ENCODE assay signal across 21 cellular contexts in the genomic region with DNA sequence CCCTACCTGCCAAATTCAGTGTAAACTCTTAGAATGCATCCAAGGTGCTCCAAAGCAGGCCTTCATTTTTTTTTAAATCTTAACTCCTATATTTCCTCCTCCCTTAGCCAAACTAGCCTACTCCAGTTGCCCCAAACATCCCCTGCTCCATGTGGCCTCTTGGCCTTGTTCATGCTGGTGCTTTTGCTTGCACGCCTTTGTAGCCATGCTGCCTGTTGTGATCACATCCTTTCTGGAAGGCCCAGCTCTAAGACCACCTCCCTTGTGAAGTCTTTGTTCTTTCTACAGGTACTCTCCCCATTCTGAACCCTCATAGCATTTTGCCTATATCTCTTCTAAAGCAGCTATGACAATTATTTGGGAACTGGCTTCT.
A peak's percentile ranks its signal among the peaks of the same experiment; 100 is the strongest.
DNase-seq lines count a peak whose midpoint lies in the region; ATAC-seq and TF ChIP-seq lines count a peak whose summit lies in the region.
"Had no signal": no experiment of that assay in that cellular context is flagged by ENCODE, and none has a peak within 500 bp of the region (broad histone marks: within the 10 kb centered on the region; RNA-seq: fewer than 3 reads in every experiment).

No MANE protein-coding gene starts in this region.

- H3K36me3 ChIP-seq in SJCRH30 = no peaks in the 10 kb centered on the region
- H3K36me3 ChIP-seq in gastroesophageal sphincter = no peaks in the 10 kb centered on the region
- H3K36me3 ChIP-seq in subcutaneous abdominal adipose tissue (ENCODE audit: control insufficient read depth in 5 of 5, insufficient read depth in 5 of 5, low read length in 5 of 5) = no peaks in the 10 kb centered on the region
- H3K36me3 ChIP-seq: BLaER1 treated with 17β-estradiol and CSF1 and Interleukin-3, amounts not matched to agents 10 nM and 100 nM; MG63 had no signal

- TF ChIP-seq POLR2A in gastroesophageal sphincter (IDR thresholded peaks at IDR 0.05) = no peak

- H3K27ac ChIP-seq in SJCRH30 (peak overlapping the region; percentile 87; the same call in 1 of the 2 replicates), gastroesophageal sphincter (peak overlapping the region in 3 of 4 donors; percentile 28 to 59 (median 39)), subcutaneous abdominal adipose tissue (ENCODE audit: low read depth, low read length) (peak overlapping the region; percentile 32)
- H3K27ac ChIP-seq: A549; BLaER1 treated with 17β-estradiol and CSF1 and Interleukin-3, amounts not matched to agents 10 nM and 100 nM had no signal

- peaks cover 11% of the 10 kb centered on the region for H3K36me3 Mint-ChIP-seq in nephron progenitor cell (ENCODE audit: low read depth)

- TF ChIP-seq EP300 in gastroesophageal sphincter (IDR thresholded peaks at IDR 0.05) = no peak

- H3K9ac ChIP-seq in subcutaneous abdominal adipose tissue (ENCODE audit: low read length in 5 of 5) = no peak overlapping the region
- H3K9ac ChIP-seq: BLaER1 treated with 17β-estradiol and CSF1 and Interleukin-3, amounts not matched to agents 10 nM and 100 nM had no signal

- H3K4me1 ChIP-seq in SJCRH30 (peaks cover 49% of the 10 kb centered on the region), gastroesophageal sphincter (peaks cover 3 to 13% (median 8%) of the 10 kb centered on the region in 3 donors), subcutaneous abdominal adipose tissue (ENCODE audit: control insufficient read depth in 5 of 5, insufficient read depth in 5 of 5, low read length in 5 of 5) (peaks cover 5 to 27% (median 24%) of the 10 kb centered on the region in 5 donors)
- H3K4me1 ChIP-seq: A549 had no signal

- H3K27me3 Mint-ChIP-seq in nephron progenitor cell (ENCODE audit: low read depth, poor library complexity) = no peaks in the 10 kb centered on the region

- no peak for ATAC-seq in gastroesophageal sphincter
- ATAC-seq in HG03108 (IDR thresholded peaks at IDR 0.05; ENCODE audit: unreplicated experiment) = no peak
- no peak for ATAC-seq in GM21526 (IDR thresholded peaks at IDR 0.05; ENCODE audit: low FRiP score, unreplicated experiment)
- ATAC-seq: A549, GM23338 had no signal

- H3K27ac Mint-ChIP-seq in nephron progenitor cell = peak overlapping the region; percentile 55
- H3K27ac Mint-ChIP-seq: CD4-positive, alpha-beta T cell; GM23338; H9 had no signal

- no peak for TF ChIP-seq CTCF in gastroesophageal sphincter (IDR thresholded peaks at IDR 0.05)
- no peak for TF ChIP-seq CTCF in nephron progenitor cell (IDR thresholded peaks at IDR 0.05)

- H3K4me3 ChIP-seq in SJCRH30 (no peak overlapping the region), gastroesophageal sphincter (no peak overlapping the region), subcutaneous abdominal adipose tissue (ENCODE audit: low read depth in 1 of 5, low read length in 5 of 5) (no peak overlapping the region)
- H3K4me3 ChIP-seq: A549; BLaER1 treated with 17β-estradiol and CSF1 and Interleukin-3, amounts not matched to agents 10 nM and 100 nM; GM23338; MG63 had no signal

- H3K27me3 ChIP-seq in SJCRH30 (no peaks in the 10 kb centered on the region), gastroesophageal sphincter (no peaks in the 10 kb centered on the region), subcutaneous abdominal adipose tissue (ENCODE audit: control insufficient read depth in 5 of 5, insufficient read depth in 4 of 5, low read length in 5 of 5) (no peaks in the 10 kb centered on the region)
- H3K27me3 ChIP-seq: BLaER1 treated with 17β-estradiol and CSF1 and Interleukin-3, amounts not matched to agents 10 nM and 100 nM; MG63 had no signal

- WGBS in gastroesophageal sphincter (ENCODE audit: low coverage in 1 of 2), 2 donors = 82% methylated on average over 1 of the region's 1 CpG; no CpG with 5 or more reads in 1 of the 2 donors

- peaks cover 77% of the 10 kb centered on the region for H3K4me1 Mint-ChIP-seq in nephron progenitor cell

- DNase-seq in SJCRH30 = no peak
- DNase-seq in nephron progenitor cell = no peak
- DNase-seq in activated naive CD4-positive, alpha-beta T cell (lab: John Stamatoyannopoulos, UW) = no peak
- DNase-seq: AML-193; CD4-positive, alpha-beta T cell; COR-L47; H9; KBM-7; MG63; NCI-H1048; NCI-H1417 treated with DMSO at 0.1 percent for 48 hours; NCI-H1694 treated with DMSO at 0.1 percent for 48 hours; NCI-H2081; NCI-H226 had no signal

- H3K4me3 Mint-ChIP-seq in nephron progenitor cell = no peak overlapping the region
- H3K4me3 Mint-ChIP-seq: CD4-positive, alpha-beta T cell; GM23338; H9 had no signal

- H3K9me3 Mint-ChIP-seq in nephron progenitor cell = peaks cover 10% of the 10 kb centered on the region
- H3K9me3 Mint-ChIP-seq: CD4-positive, alpha-beta T cell; GM23338 had no signal

- H3K9me3 ChIP-seq in SJCRH30 (replicated peaks) (no peaks in the 10 kb centered on the region; the same call in 1 of the 2 replicates), gastroesophageal sphincter (no peaks in the 10 kb centered on the region), subcutaneous abdominal adipose tissue (ENCODE audit: control insufficient read depth in 5 of 5, low read length in 5 of 5) (no peaks in the 10 kb centered on the region)
- H3K9me3 ChIP-seq: A549; BLaER1 treated with 17β-estradiol and CSF1 and Interleukin-3, amounts not matched to agents 10 nM and 100 nM; MG63 had no signal

Comparison
In these comparisons a context has a peak if more than half of its experiments do, and no peak if none do; other contexts are left out.
1. H3K27ac ChIP-seq: peak in every context shown above with its lines; median percentile 87 in SJCRH30; 39 in gastroesophageal sphincter; 32 in subcutaneous abdominal adipose tissue.